10 cellular contexts compared by ENCODE assay signal in the genomic region with DNA sequence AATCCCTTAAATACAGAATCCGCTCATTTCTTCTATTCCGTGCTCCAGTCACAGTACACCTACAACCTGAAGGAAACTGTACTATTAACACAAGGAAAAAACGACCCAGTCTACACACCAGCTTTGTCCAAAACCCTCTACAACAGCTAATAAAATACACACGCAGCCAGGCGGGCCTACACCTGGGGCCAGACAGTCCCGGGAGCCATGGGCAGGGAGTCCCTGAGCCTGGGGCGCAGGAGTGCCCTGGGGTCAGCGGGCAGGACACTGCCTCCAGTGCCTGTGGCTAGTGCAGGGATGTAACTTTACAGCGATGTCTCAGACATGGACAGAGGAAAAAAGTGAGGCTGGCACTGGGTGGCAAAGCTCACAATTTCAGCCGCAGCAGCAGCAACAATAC. TPM values are rescaled to one million over a fixed set of nuclear protein-coding genes. Genes with fewer than 3 reads are reported as not detected.
A peak's percentile ranks its signal among the peaks of the same experiment; 100 is the strongest.
DNase-seq lines count a peak whose midpoint lies in the region; ATAC-seq lines count a peak whose summit lies in the region.
"Had no signal": no experiment of that assay in that cellular context is flagged by ENCODE, and none has a peak within 500 bp of the region (broad histone marks: within the 10 kb centered on the region; RNA-seq: fewer than 3 reads in every experiment).

No MANE protein-coding gene starts in this region.

- no peak overlapping the region for H3K27ac ChIP-seq in iPS DF 6.9 (ENCODE audit: low read length)
- H3K27ac ChIP-seq: KMS-11, prostate gland had no signal

- DNase-seq in activated naive CD4-positive, alpha-beta T cell treated with anti-CD3 and anti-CD28 coated beads, Interleukin-2, amount 10 ng/mL, durations not matched to agents 7 days and 5 days: no peak
- DNase-seq in activated naive CD4-positive, alpha-beta T cell treated with anti-CD3 and anti-CD28 coated beads, Interleukin-2, amount 50 U/mL, for 16 hours: no peak
- DNase-seq in T-helper 17 cell (no peak), iPS DF 6.9 (ENCODE audit: low read depth, low spot score) (no peak), MV-4-11 (lab: John Stamatoyannopoulos, UW) (no peak), hippocampal formation (lab: John Stamatoyannopoulos, UW) (no peak)
- DNase-seq in stimulated activated effector memory CD8-positive, alpha-beta T cell treated with anti-CD3 and anti-CD28 coated beads, Interleukin-12 subunit alpha, Interleukin-12 subunit beta, amount 100 ng/mL, for 72 hours (ENCODE audit: low spot score in 2 of 2): no peak

- H3K4me1 ChIP-seq in iPS DF 6.9 (ENCODE audit: control insufficient read depth, insufficient read depth, low read length): no peaks in the 10 kb centered on the region; the same call in none of the 2 replicates
- H3K4me1 ChIP-seq: prostate gland had no signal

- no peaks in the 10 kb centered on the region for H3K27me3 ChIP-seq in iPS DF 6.9 (ENCODE audit: control insufficient read depth, insufficient read depth, low read length)

- H3K27ac Mint-ChIP-seq in activated naive CD4-positive, alpha-beta T cell treated with anti-CD3 and anti-CD28 coated beads, Interleukin-2, amount 10 ng/mL, durations not matched to agents 7 days and 5 days: peak overlapping the region; percentile 87
- peak overlapping the region; percentile 9 for H3K27ac Mint-ChIP-seq in T-helper 17 cell
- peak overlapping the region; percentile 96 for H3K27ac Mint-ChIP-seq in stimulated activated effector memory CD8-positive, alpha-beta T cell treated with anti-CD3 and anti-CD28 coated beads, Interleukin-12 subunit alpha, Interleukin-12 subunit beta, amount 100 ng/mL, for 72 hours

- CTCF ChIA-PET in activated naive CD4-positive, alpha-beta T cell treated with anti-CD3 and anti-CD28 coated beads, Interleukin-2, amount 10 ng/mL, durations not matched to agents 7 days and 5 days (lab: Charles Lee): interaction anchor here (0.5 to 3.5 kb wide), 4 partner anchors 15 to 1033 kb away, joined by 3 to 14 read pairs (median 4); no protein-coding TSS in a partner anchor

- H3K36me3 ChIP-seq in iPS DF 6.9 (ENCODE audit: control insufficient read depth, insufficient read depth, low read length): no peaks in the 10 kb centered on the region; the same call in 1 of the 2 replicates
- H3K36me3 ChIP-seq: prostate gland had no signal

- no peak for ATAC-seq in T-helper 17 cell
- no peak for ATAC-seq in stimulated activated effector memory CD8-positive, alpha-beta T cell treated with anti-CD3 and anti-CD28 coated beads, Interleukin-12 subunit alpha, Interleukin-12 subunit beta, amount 100 ng/mL, for 72 hours
- no peak for ATAC-seq in GM19351 (IDR thresholded peaks at IDR 0.05; ENCODE audit: unreplicated experiment)

- H3K9me3 ChIP-seq in T-helper 17 cell (ENCODE audit: control insufficient read depth, low read length, poor library complexity, severe bottlenecking) (no peaks in the 10 kb centered on the region), iPS DF 6.9 (ENCODE audit: control insufficient read depth, insufficient read depth, low read length) (no peaks in the 10 kb centered on the region)
- H3K9me3 ChIP-seq: prostate gland had no signal

- no CpG with 5 or more reads among the region's 10 CpGs for WGBS in iPS DF 6.9 (ENCODE audit: insufficient coverage, insufficient read length)

- H3K4me1 Mint-ChIP-seq in activated naive CD4-positive, alpha-beta T cell treated with anti-CD3 and anti-CD28 coated beads, Interleukin-2, amount 10 ng/mL, durations not matched to agents 7 days and 5 days: peaks cover 19% of the 10 kb centered on the region
- H3K4me1 Mint-ChIP-seq in T-helper 17 cell: peaks cover 14% of the 10 kb centered on the region
- peaks cover 22% of the 10 kb centered on the region for H3K4me1 Mint-ChIP-seq in stimulated activated effector memory CD8-positive, alpha-beta T cell treated with anti-CD3 and anti-CD28 coated beads, Interleukin-12 subunit alpha, Interleukin-12 subunit beta, amount 100 ng/mL, for 72 hours

- no peaks in the 10 kb centered on the region for H3K27me3 Mint-ChIP-seq in activated naive CD4-positive, alpha-beta T cell treated with anti-CD3 and anti-CD28 coated beads, Interleukin-2, amount 10 ng/mL, durations not matched to agents 7 days and 5 days
- no peaks in the 10 kb centered on the region for H3K27me3 Mint-ChIP-seq in T-helper 17 cell

- H3K36me3 Mint-ChIP-seq in activated naive CD4-positive, alpha-beta T cell treated with anti-CD3 and anti-CD28 coated beads, Interleukin-2, amount 10 ng/mL, durations not matched to agents 7 days and 5 days: peaks cover 11% of the 10 kb centered on the region
- H3K36me3 Mint-ChIP-seq in T-helper 17 cell (ENCODE audit: low read depth): peaks cover 3% of the 10 kb centered on the region
- H3K36me3 Mint-ChIP-seq in stimulated activated effector memory CD8-positive, alpha-beta T cell treated with anti-CD3 and anti-CD28 coated beads, Interleukin-12 subunit alpha, Interleukin-12 subunit beta, amount 100 ng/mL, for 72 hours: peaks cover 69% of the 10 kb centered on the region

- H3K4me3 ChIP-seq in iPS DF 6.9 (ENCODE audit: low read length): peak overlapping the region; percentile 66; the same call in 1 of the 2 replicates

- H3K4me3 Mint-ChIP-seq in activated naive CD4-positive, alpha-beta T cell treated with anti-CD3 and anti-CD28 coated beads, Interleukin-2, amount 10 ng/mL, durations not matched to agents 7 days and 5 days: peak overlapping the region; percentile 72
- H3K4me3 Mint-ChIP-seq in T-helper 17 cell: peak overlapping the region; percentile 87
- H3K4me3 Mint-ChIP-seq in stimulated activated effector memory CD8-positive, alpha-beta T cell treated with anti-CD3 and anti-CD28 coated beads, Interleukin-12 subunit alpha, Interleukin-12 subunit beta, amount 100 ng/mL, for 72 hours: peak overlapping the region; percentile 82

- H3K9me3 Mint-ChIP-seq in activated naive CD4-positive, alpha-beta T cell treated with anti-CD3 and anti-CD28 coated beads, Interleukin-2, amount 10 ng/mL, durations not matched to agents 7 days and 5 days: no peaks in the 10 kb centered on the region
- no peaks in the 10 kb centered on the region for H3K9me3 Mint-ChIP-seq in stimulated activated effector memory CD8-positive, alpha-beta T cell treated with anti-CD3 and anti-CD28 coated beads, Interleukin-12 subunit alpha, Interleukin-12 subunit beta, amount 100 ng/mL, for 72 hours

RNA-seq across cellular contexts. Expression of gene GNPTG, which starts 28.5 kb away (rescaled TPM):
- total RNA-seq in T-helper 17 cell: 10 to 100 TPM; 39.2 to 48.0 TPM

RNA-seq across cellular contexts. Expression of gene TSR3, which starts 28.5 kb away (rescaled TPM):
- 10 to 100 TPM; 24.4 to 27.7 TPM for total RNA-seq in T-helper 17 cell

RNA-seq across cellular contexts. Expression of gene UNKL, which starts 34.3 kb away (rescaled TPM):
- 10 to 100 TPM; 63.0 to 64.8 TPM for total RNA-seq in T-helper 17 cell

RNA-seq across cellular contexts. Expression of gene UQCC4, which starts 40.4 kb away (rescaled TPM):
- total RNA-seq in T-helper 17 cell: 1 to 10 TPM; 7.0 to 8.8 TPM

RNA-seq across cellular contexts. Expression of gene BAIAP3, which starts 46.8 kb away (rescaled TPM):
- 10 to 100 TPM; 11.8 to 20.0 TPM for total RNA-seq in T-helper 17 cell

Comparison
In these comparisons a context has a peak if more than half of its experiments do, and no peak if none do; other contexts are left out.
1. H3K27ac Mint-ChIP-seq: peak in every context shown above with its lines; median percentile 96 in stimulated activated effector memory CD8-positive, alpha-beta T cell treated with anti-CD3 and anti-CD28 coated beads, Interleukin-12 subunit alpha, Interleukin-12 subunit beta, amount 100 ng/mL, for 72 hours; 87 in activated naive CD4-positive, alpha-beta T cell treated with anti-CD3 and anti-CD28 coated beads, Interleukin-2, amount 10 ng/mL, durations not matched to agents 7 days and 5 days; 9 in T-helper 17 cell.